Comparison of ENCODE assay signal across 8 cellular contexts in the genomic region with DNA sequence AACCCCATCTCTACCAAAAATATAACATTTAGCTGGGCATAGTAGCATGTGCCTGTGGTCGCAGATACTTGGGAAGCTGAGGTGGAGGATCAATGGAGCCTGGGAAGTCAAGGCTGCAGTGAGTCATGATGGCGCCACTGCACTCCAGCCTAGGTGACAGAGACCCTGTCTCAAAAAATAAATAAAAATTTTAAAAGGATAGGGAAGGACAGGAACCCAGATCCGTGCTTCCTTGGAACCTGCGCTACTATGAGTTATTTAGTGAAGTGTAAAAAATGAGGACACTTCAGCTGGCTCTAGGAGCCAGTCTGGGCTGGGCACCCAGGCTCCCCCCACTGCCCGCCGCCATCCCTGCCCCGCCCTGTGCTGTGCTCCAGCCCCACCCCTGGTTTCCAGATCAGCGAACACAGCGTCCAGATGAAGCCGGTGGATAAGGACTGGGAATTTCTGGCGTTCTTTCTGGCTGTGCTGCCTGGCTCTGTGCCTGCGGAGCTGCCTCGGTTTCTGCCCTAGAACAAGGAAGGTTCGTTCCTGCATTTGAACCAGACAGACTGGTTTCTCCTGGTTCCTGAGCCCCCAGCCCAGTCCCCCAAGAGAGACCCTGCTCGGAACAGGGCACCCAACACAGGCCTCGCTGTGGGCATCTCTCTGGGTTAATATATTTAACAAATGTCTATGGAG. TPM values are rescaled to one million over a fixed set of nuclear protein-coding genes. Genes with fewer than 3 reads are reported as not detected.
A peak's percentile ranks its signal among the peaks of the same experiment; 100 is the strongest.
DNase-seq lines count a peak whose midpoint lies in the region; ATAC-seq and TF ChIP-seq lines count a peak whose summit lies in the region.

No MANE protein-coding gene starts in this region.

- no peak for ATAC-seq in GM21576 (IDR thresholded peaks at IDR 0.05; ENCODE audit: unreplicated experiment)

- 55% methylated on average over 14 to 16 of the region's 16 CpGs for WGBS in testis, 2 donors

- no peaks in the 10 kb centered on the region for H3K27me3 ChIP-seq in testis

- no peak overlapping the region for H3K4me3 ChIP-seq in testis

- H3K4me1 ChIP-seq in testis = peaks cover 54% of the 10 kb centered on the region

- H3K27ac ChIP-seq in angular gyrus (ENCODE audit: low read depth, low read length) (peak overlapping the region; percentile 91), testis (peak overlapping the region; percentile 78 to 83)

- H3K9me3 ChIP-seq in testis = no peaks in the 10 kb centered on the region

- intact Hi-C loops in testis (cut with DNase I; ENCODE audit: low total_unique reads) = no loop called here

- H3K36me3 ChIP-seq in testis (ENCODE audit: low read depth, missing control alignments) = no peaks in the 10 kb centered on the region

- TF ChIP-seq CTCF in testis (IDR thresholded peaks at IDR 0.05) = no peak

- peak; percentile 3 to 27 for DNase-seq in NCI-H187 (lab: John Stamatoyannopoulos, UW)
- no peak for DNase-seq in NCI-H187 treated with DMSO at 0.1 percent for 48 hours (lab: John Stamatoyannopoulos, UW)
- peak; percentile 89 for DNase-seq in kidney tubule cell (ENCODE audit: low spot score)
- DNase-seq in testis = peak; percentile 93
- no peak for DNase-seq in COLO829 (ENCODE audit: low spot score)
- DNase-seq in NCI-H774 (lab: John Stamatoyannopoulos, UW) = no peak

- TF ChIP-seq POLR2A in testis (IDR thresholded peaks at IDR 0.05) = no peak

RNA-seq across cellular contexts. Expression of gene PLLP, which starts 18.5 kb away (rescaled TPM):
- total RNA-seq in testis = 10 to 100 TPM; 36.1 to 39.4 TPM
- 15.0 TPM for polyA plus RNA-seq in testis (ENCODE audit: insufficient read depth, low read depth, low replicate concordance)

RNA-seq across cellular contexts. Expression of gene ARL2BP, which starts 20.9 kb away (rescaled TPM):
- 10 to 100 TPM; 88.8 to 92.4 TPM for total RNA-seq in testis
- 128 TPM for polyA plus RNA-seq in testis (ENCODE audit: insufficient read depth, low read depth, low replicate concordance)

Comparison
In these comparisons a context has a peak if more than half of its experiments do, and no peak if none do; other contexts are left out.
1. DNase-seq: peak in NCI-H187 (2 of 2), kidney tubule cell (single experiment) and testis (single experiment); none in NCI-H187 treated with DMSO at 0.1 percent for 48 hours (single experiment), COLO829 (single experiment) and NCI-H774 (single experiment).